9 cellular contexts compared by ENCODE assay signal in genomic region chr14:21136024-21136423, GRCh38. TPM values are rescaled to one million over a fixed set of nuclear protein-coding genes. Genes with fewer than 3 reads are reported as not detected.
DNase-seq lines count a peak whose midpoint lies in the region; ATAC-seq, FAIRE-seq and TF ChIP-seq lines count a peak whose summit lies in the region.
"Had no signal": no experiment of that assay in that cellular context is flagged by ENCODE, and none has a peak within 500 bp of the region (broad histone marks: within the 10 kb centered on the region; RNA-seq: fewer than 3 reads in every experiment).

No MANE protein-coding gene starts in this region.

- no peaks in the 10 kb centered on the region for H3K36me3 Mint-ChIP-seq in glutamatergic neuron (ENCODE audit: unreplicated experiment)
- no peaks in the 10 kb centered on the region for H3K36me3 Mint-ChIP-seq in activated CD4-positive, alpha-beta T cell treated with anti-CD3 and anti-CD28 coated beads, Interleukin-2, amount 10 ng/mL, durations not matched to agents 24 days and 14 days (ENCODE audit: low read depth)

- H3K4me2 ChIP-seq in SK-N-SH, result no peak overlapping the region

- no peaks in the 10 kb centered on the region for H4K20me1 ChIP-seq in SK-N-SH (ENCODE audit: insufficient read depth)

- no peak overlapping the region for H3K9ac ChIP-seq in SK-N-SH

- H3K27ac ChIP-seq in C4-2B (no peak overlapping the region), HEK293 (ENCODE audit: extremely low read depth, low read depth, low read length) (no peak overlapping the region), SK-N-SH (ENCODE audit: low read depth in 2 of 2, low read length in 1 of 2) (no peak overlapping the region)

- no peaks in the 10 kb centered on the region for H3K9me3 ChIP-seq in HEK293 (ENCODE audit: control insufficient read depth, insufficient read depth, low read depth, low read length)
- no peaks in the 10 kb centered on the region for H3K9me3 ChIP-seq in SK-N-SH

- H3K27ac Mint-ChIP-seq in glutamatergic neuron (ENCODE audit: unreplicated experiment), result no peak overlapping the region
- H3K27ac Mint-ChIP-seq in activated CD4-positive, alpha-beta T cell treated with anti-CD3 and anti-CD28 coated beads, Interleukin-2, amount 10 ng/mL, durations not matched to agents 24 days and 14 days, result no peak overlapping the region

- H3K27me3 ChIP-seq in SK-N-SH (ENCODE audit: insufficient read depth), result peaks cover 6% of the 10 kb centered on the region; the same call in 1 of the 2 replicates

- H3K4me3 ChIP-seq in HEK293 (ENCODE audit: low read depth, low read length), result no peak overlapping the region
- peak overlapping the region in 1 of 2 experiments; percentile 20; a peak in 1 of 4 replicates for H3K4me3 ChIP-seq in SK-N-SH (ENCODE audit: low read depth in 2 of 2, low read length in 1 of 2)

- H3F3A ChIP-seq in SK-N-SH (replicated peaks; ENCODE audit: insufficient read depth), result no peaks in the 10 kb centered on the region

- TF ChIP-seq EP300 in SK-N-SH (IDR thresholded peaks at IDR 0.05; ENCODE audit: borderline replicate concordance in 1 of 2, low read depth in 1 of 2, low read length in 1 of 2), result no peak

- no peak for FAIRE-seq in urothelium cell line (lab: Jason Lieb, UNC)
- FAIRE-seq: endometrium had no signal

- DNase-seq in SK-N-SH, result peak; percentile 51
- DNase-seq in glutamatergic neuron, result no peak
- peak; percentile 50 for DNase-seq in urothelium cell line (ENCODE audit: low spot score)
- no peak for DNase-seq in activated CD4-positive, alpha-beta T cell treated with anti-CD3 and anti-CD28 coated beads, Interleukin-2, amount 10 ng/mL, durations not matched to agents 24 days and 14 days
- DNase-seq in COLO668 (lab: John Stamatoyannopoulos, UW; ENCODE audit: unreplicated experiment), result no peak

- H3K4me3 Mint-ChIP-seq in glutamatergic neuron (ENCODE audit: unreplicated experiment), result no peak overlapping the region
- no peak overlapping the region for H3K4me3 Mint-ChIP-seq in activated CD4-positive, alpha-beta T cell treated with anti-CD3 and anti-CD28 coated beads, Interleukin-2, amount 10 ng/mL, durations not matched to agents 24 days and 14 days

- H3K36me3 ChIP-seq in HEK293 (ENCODE audit: control insufficient read depth in 2 of 2, insufficient read depth in 1 of 2, low read length in 2 of 2) (no peaks in the 10 kb centered on the region), SK-N-SH (replicated peaks in 1 of 2; ENCODE audit: control insufficient read depth in 1 of 2, insufficient read depth in 2 of 2, low read length in 1 of 2) (no peaks in the 10 kb centered on the region)

- POLR2A ChIA-PET in HEK293 (lab: Yijun Ruan, JAX) (no interaction called here), SK-N-SH (lab: Yijun Ruan, JAX) (no interaction called here)

- TF ChIP-seq RAD21 in SK-N-SH (IDR thresholded peaks at IDR 0.05; ENCODE audit: low read length), result peak; percentile 44; the same call in 1 of the 2 replicates

- peaks cover 2% of the 10 kb centered on the region for H3K27me3 Mint-ChIP-seq in glutamatergic neuron (ENCODE audit: unreplicated experiment)
- peaks cover 12% of the 10 kb centered on the region for H3K27me3 Mint-ChIP-seq in activated CD4-positive, alpha-beta T cell treated with anti-CD3 and anti-CD28 coated beads, Interleukin-2, amount 10 ng/mL, durations not matched to agents 24 days and 14 days

- peak; percentile 86 for TF ChIP-seq CTCF in C4-2B (conservative IDR thresholded peaks at IDR 0.05)
- TF ChIP-seq CTCF in HEK293 (tag by site-specific recombination; IDR thresholded peaks at IDR 0.05), result no peak
- peak; percentile 77 for TF ChIP-seq CTCF in SK-N-SH (IDR thresholded peaks at IDR 0.05)
- TF ChIP-seq CTCF in glutamatergic neuron (IDR thresholded peaks at IDR 0.05; ENCODE audit: partially characterized antibody, unreplicated experiment), result peak; percentile 81

- 0% methylated on average over 1 of the region's 1 CpG for WGBS in SK-N-SH (ENCODE audit: low lambda C conversion rate)

- H3K9me3 Mint-ChIP-seq in glutamatergic neuron (ENCODE audit: unreplicated experiment), result no peaks in the 10 kb centered on the region
- no peaks in the 10 kb centered on the region for H3K9me3 Mint-ChIP-seq in activated CD4-positive, alpha-beta T cell treated with anti-CD3 and anti-CD28 coated beads, Interleukin-2, amount 10 ng/mL, durations not matched to agents 24 days and 14 days

- no peak overlapping the region for H2AFZ ChIP-seq in SK-N-SH (ENCODE audit: low read depth)

- H3K79me2 ChIP-seq in SK-N-SH (ENCODE audit: insufficient read depth), result no peaks in the 10 kb centered on the region

- intact Hi-C loops in activated CD4-positive, alpha-beta T cell treated with anti-CD3 and anti-CD28 coated beads, Interleukin-2, amount 10 ng/mL, durations not matched to agents 24 days and 14 days (cut with micrococcal nuclease), result no loop called here

- H3K9me2 ChIP-seq in SK-N-SH, result no peaks in the 10 kb centered on the region

- no peaks in the 10 kb centered on the region for H3K4me1 Mint-ChIP-seq in glutamatergic neuron (ENCODE audit: low read depth, unreplicated experiment)
- H3K4me1 Mint-ChIP-seq in activated CD4-positive, alpha-beta T cell treated with anti-CD3 and anti-CD28 coated beads, Interleukin-2, amount 10 ng/mL, durations not matched to agents 24 days and 14 days, result no peaks in the 10 kb centered on the region

- H3K4me1 ChIP-seq in HEK293 (ENCODE audit: control insufficient read depth, insufficient read depth, low read length), result no peaks in the 10 kb centered on the region
- H3K4me1 ChIP-seq in SK-N-SH (ENCODE audit: control insufficient read depth in 1 of 2, insufficient read depth in 2 of 2, low read depth in 1 of 2, low read length in 1 of 2), result no peaks in the 10 kb centered on the region

- no peak for ATAC-seq in GM21447 (IDR thresholded peaks at IDR 0.05; ENCODE audit: unreplicated experiment)

- CTCF ChIA-PET in HEK293 (lab: Yijun Ruan, JAX), result interaction anchor here (0.6 to 3.5 kb wide), 20 partner anchors 9 to 650 kb away, joined by 3 to 21 read pairs (median 7); no protein-coding TSS in a partner anchor
- CTCF ChIA-PET in SK-N-SH (lab: Yijun Ruan, JAX), result interaction anchor here (0.8 to 4.5 kb wide), 24 partner anchors 8 to 165 kb away, joined by 3 to 24 read pairs (median 4); partner anchors contain the start of gene OR5AU1

TF ChIP-seq in HEK293, 187 proteins besides CTCF, POLR2A, EP300 and RAD21:
- TF ChIP-seq ZNF654 (tag by site-specific recombination; IDR thresholded peaks at IDR 0.05; ENCODE audit: low read depth) (peak; percentile 19), ZNF112 (tag by site-specific recombination; IDR thresholded peaks at IDR 0.05) (no peak)

TF ChIP-seq in SK-N-SH, 30 proteins besides CTCF, POLR2A, EP300 and RAD21 (continues in another document):
- TF ChIP-seq, protein P1, sequence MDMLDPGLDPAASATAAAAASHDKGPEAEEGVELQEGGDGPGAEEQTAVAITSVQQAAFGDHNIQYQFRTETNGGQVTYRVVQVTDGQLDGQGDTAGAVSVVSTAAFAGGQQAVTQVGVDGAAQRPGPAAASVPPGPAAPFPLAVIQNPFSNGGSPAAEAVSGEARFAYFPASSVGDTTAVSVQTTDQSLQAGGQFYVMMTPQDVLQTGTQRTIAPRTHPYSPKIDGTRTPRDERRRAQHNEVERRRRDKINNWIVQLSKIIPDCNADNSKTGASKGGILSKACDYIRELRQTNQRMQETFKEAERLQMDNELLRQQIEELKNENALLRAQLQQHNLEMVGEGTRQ (IDR thresholded peaks at IDR 0.05; ENCODE audit: borderline replicate concordance, low read depth, low read length), result no peak
- TF ChIP-seq NRF1 (IDR thresholded peaks at IDR 0.05; ENCODE audit: low read depth, low read length) (no peak), TAF1 (IDR thresholded peaks at IDR 0.05; ENCODE audit: borderline replicate concordance, low read depth, low read length) (no peak), NFIC (IDR thresholded peaks at IDR 0.05; ENCODE audit: borderline replicate concordance) (no peak), JUND (IDR thresholded peaks at IDR 0.05) (no peak), FOXJ3 (CRISPR knock-in tag; IDR thresholded peaks at IDR 0.05) (no peak), FOSL2 (IDR thresholded peaks at IDR 0.05; ENCODE audit: borderline replicate concordance, low read depth) (no peak), GABPA (IDR thresholded peaks at IDR 0.05; ENCODE audit: low read depth) (no peak), GATA2 (CRISPR knock-in tag; IDR thresholded peaks at IDR 0.05) (no peak), RCOR1 (IDR thresholded peaks at IDR 0.05; ENCODE audit: low read length) (no peak), MXI1 (IDR thresholded peaks at IDR 0.05; ENCODE audit: low read depth, low read length) (no peak), RFX5 (IDR thresholded peaks at IDR 0.05; ENCODE audit: low read length) (no peak), YY1 (IDR thresholded peaks at IDR 0.05; ENCODE audit: low read depth) (no peak), EZH2phosphoT487 (IDR thresholded peaks at IDR 0.05; ENCODE audit: borderline replicate concordance, low read depth) (no peak)

RNA-seq across cellular contexts. Expression of gene OR5AU1, which starts 19.8 kb away (rescaled TPM):
- not detected in 2 replicates for polyA plus RNA-seq in SK-N-SH (2012; rRNA removed)
- polyA plus RNA-seq in SK-N-SH (2012; cell fraction: cytosol; rRNA removed), result not detected in 2 replicates
- not detected in 2 replicates for polyA plus RNA-seq in SK-N-SH (2012; cell fraction: nucleus; rRNA removed)
- not detected for total RNA-seq in glutamatergic neuron (ENCODE audit: unreplicated experiment)
- total RNA-seq in activated CD4-positive, alpha-beta T cell treated with anti-CD3 and anti-CD28 coated beads, Interleukin-2, amount 10 ng/mL, durations not matched to agents 24 days and 14 days, result not detected in 2 replicates

RNA-seq across cellular contexts. Expression of gene TMEM253, which starts 35.2 kb away (rescaled TPM):
- 0.82 and 0.94 TPM in 2 replicates for polyA plus RNA-seq in SK-N-SH (2012; rRNA removed)
- polyA plus RNA-seq in SK-N-SH (2012; cell fraction: cytosol; rRNA removed), result 0.41 and 0.58 TPM in 2 replicates
- polyA plus RNA-seq in SK-N-SH (2012; cell fraction: nucleus; rRNA removed), result 2.0 TPM in 2 replicates
- total RNA-seq in glutamatergic neuron (ENCODE audit: unreplicated experiment), result 0.64 TPM
- total RNA-seq in activated CD4-positive, alpha-beta T cell treated with anti-CD3 and anti-CD28 coated beads, Interleukin-2, amount 10 ng/mL, durations not matched to agents 24 days and 14 days, result not detected in 2 replicates

RNA-seq across cellular contexts. Expression of gene ZNF219, which starts 37.6 kb away (rescaled TPM):
- 22.1 and 24.1 TPM in 2 replicates for polyA plus RNA-seq in SK-N-SH (2012; rRNA removed)
- 10.7 and 24.0 TPM in 2 replicates for polyA plus RNA-seq in SK-N-SH (2012; cell fraction: cytosol; rRNA removed)
- 58.1 and 70.5 TPM in 2 replicates for polyA plus RNA-seq in SK-N-SH (2012; cell fraction: nucleus; rRNA removed)
- 103 TPM for total RNA-seq in glutamatergic neuron (ENCODE audit: unreplicated experiment)
- total RNA-seq in activated CD4-positive, alpha-beta T cell treated with anti-CD3 and anti-CD28 coated beads, Interleukin-2, amount 10 ng/mL, durations not matched to agents 24 days and 14 days, result 6.5 and 8.3 TPM in 2 replicates

Comparison
In these comparisons a context has a peak if more than half of its experiments do, and no peak if none do; other contexts are left out.
1. DNase-seq: peak in SK-N-SH (single experiment) and urothelium cell line (single experiment); none in glutamatergic neuron (single experiment), activated CD4-positive, alpha-beta T cell treated with anti-CD3 and anti-CD28 coated beads, Interleukin-2, amount 10 ng/mL, durations not matched to agents 24 days and 14 days (single experiment) and COLO668 (single experiment).
2. RNA of gene ZNF219, which starts 37.6 kb away (total RNA-seq): 103 TPM in glutamatergic neuron (single experiment); 6.5 to 8.3 TPM in activated CD4-positive, alpha-beta T cell treated with anti-CD3 and anti-CD28 coated beads, Interleukin-2, amount 10 ng/mL, durations not matched to agents 24 days and 14 days; every median in the first group is over 10 times any median in the second.